In genomic region chr17:75845933-75846700, GRCh38 we compare ENCODE assay signal across 9 cellular contexts. TPM values are rescaled to one million over a fixed set of nuclear protein-coding genes. Genes with fewer than 3 reads are reported as not detected.
A peak's percentile ranks its signal among the peaks of the same experiment; 100 is the strongest.
DNase-seq lines count a peak whose midpoint lies in the region; ATAC-seq, FAIRE-seq and TF ChIP-seq lines count a peak whose summit lies in the region.
"Had no signal": no experiment of that assay in that cellular context is flagged by ENCODE, and none has a peak within 500 bp of the region (broad histone marks: within the 10 kb centered on the region; RNA-seq: fewer than 3 reads in every experiment).

No MANE protein-coding gene starts in this region.

- TF ChIP-seq CTCF in right atrium auricular region (IDR thresholded peaks at IDR 0.05) (no peak), gastrocnemius medialis (IDR thresholded peaks at IDR 0.05 in 4 of 5, conservative IDR thresholded peaks at IDR 0.05 in 1 of 5) (no peak)

- H3K4me3 ChIP-seq in right atrium auricular region (no peak overlapping the region), gastrocnemius medialis (no peak overlapping the region)

- peaks cover 15% of the 10 kb centered on the region for H3K4me1 Mint-ChIP-seq in T-helper 17 cell

- no peak overlapping the region for H3K27ac Mint-ChIP-seq in T-helper 17 cell

- intact Hi-C loops in gastrocnemius medialis (cut with DNase I; ENCODE audit: low total_unique reads) = loop anchor here (2.0 kb wide), 2 partner anchors 61 to 153 kb away; partner anchors contain the start of gene UNK

- in situ Hi-C loops in gastrocnemius medialis (cut with MboI; ENCODE audit: low sequenced_read_pairs in 4 of 4) = no loop called here

- peak overlapping the region; percentile 55 for H3K4me3 Mint-ChIP-seq in T-helper 17 cell

- TF ChIP-seq POLR2A in GM12891 (IDR thresholded peaks at IDR 0.05; ENCODE audit: low read depth, low read length) (no peak), gastrocnemius medialis (IDR thresholded peaks at IDR 0.05) (no peak)

- H3K4me1 ChIP-seq in right atrium auricular region (peaks cover 0 to 82% of the 10 kb centered on the region in 2 donors), gastrocnemius medialis (peaks cover 58 to 59% of the 10 kb centered on the region in 2 donors)

- H3K36me3 ChIP-seq in right atrium auricular region = peaks cover 51% of the 10 kb centered on the region
- H3K36me3 ChIP-seq in gastrocnemius medialis = peaks cover 0 to 53% of the 10 kb centered on the region in 2 donors

- H3K27ac ChIP-seq in right atrium auricular region (peak overlapping the region; percentile 86 to 87), gastrocnemius medialis (peak overlapping the region; percentile 95 to 99 (median 95))

- H3K27me3 ChIP-seq in right atrium auricular region = no peaks in the 10 kb centered on the region
- no peaks in the 10 kb centered on the region for H3K27me3 ChIP-seq in gastrocnemius medialis

- peak; percentile 7 for DNase-seq in GM12891 (ENCODE audit: insufficient read length, low spot score)
- no peak for DNase-seq in T-helper 17 cell
- DNase-seq in right atrium auricular region (ENCODE audit: low spot score) = no peak
- DNase-seq in gastrocnemius medialis = no peak
- no peak for DNase-seq in activated effector memory CD4-positive, alpha-beta T cell treated with anti-CD3 and anti-CD28 coated beads, Interleukin-2, amount 50 U/mL, for 16 hours
- no peak for DNase-seq in AG08396 (ENCODE audit: low spot score)

- peaks cover 2% of the 10 kb centered on the region for H3K36me3 Mint-ChIP-seq in T-helper 17 cell (ENCODE audit: low read depth)

- no peak for FAIRE-seq in GM12891 (lab: Jason Lieb, UNC)
- FAIRE-seq: TTC549 had no signal

- no peaks in the 10 kb centered on the region for H3K9me3 ChIP-seq in T-helper 17 cell (ENCODE audit: control insufficient read depth, low read length, poor library complexity, severe bottlenecking)
- H3K9me3 ChIP-seq in right atrium auricular region = no peaks in the 10 kb centered on the region
- no peaks in the 10 kb centered on the region for H3K9me3 ChIP-seq in gastrocnemius medialis

- H3K27me3 Mint-ChIP-seq in T-helper 17 cell = no peaks in the 10 kb centered on the region

- no peak for ATAC-seq in T-helper 17 cell
- no peak for ATAC-seq in gastrocnemius medialis
- ATAC-seq in HG03025 (IDR thresholded peaks at IDR 0.05; ENCODE audit: low FRiP score, unreplicated experiment) = no peak
- ATAC-seq in GM19328 (IDR thresholded peaks at IDR 0.05; ENCODE audit: unreplicated experiment) = no peak

TF ChIP-seq in GM12891, 5 proteins besides CTCF, POLR2A, EP300 and RAD21:
- no peak for TF ChIP-seq PAX5 (IDR thresholded peaks at IDR 0.05; ENCODE audit: insufficient read depth, low read length, severe bottlenecking)
- no peak for TF ChIP-seq TAF1 (IDR thresholded peaks at IDR 0.05; ENCODE audit: low read depth, low read length)
- TF ChIP-seq SPI1 (IDR thresholded peaks at IDR 0.05; ENCODE audit: low read depth, low read length) = no peak
- no peak for TF ChIP-seq POU2F2 (IDR thresholded peaks at IDR 0.05; ENCODE audit: low read depth, low read length)
- no peak for TF ChIP-seq POLR2AphosphoS5 (IDR thresholded peaks at IDR 0.05; ENCODE audit: low read depth, low read length)
TF ChIP-seq in GM12891: peak in this region for 0.

RNA-seq across cellular contexts. Expression of gene UNC13D, which starts 1.9 kb away (rescaled TPM):
- polyA plus RNA-seq in GM12891 (2012; ENCODE audit: low read depth, missing spikeins) = 25.9 TPM
- total RNA-seq in T-helper 17 cell (100 to 1,000 TPM; 164 TPM), right atrium auricular region (10 to 100 TPM; 11.1 to 25.9 TPM), gastrocnemius medialis (1 to 10 TPM; 1.3 to 9.4 (median 4.6) TPM)

RNA-seq across cellular contexts. Expression of gene WBP2, which starts 9.0 kb away (rescaled TPM):
- 60.5 TPM for polyA plus RNA-seq in GM12891 (2012; ENCODE audit: low read depth, missing spikeins)
- total RNA-seq in T-helper 17 cell (100 to 1,000 TPM in 1 of 2 donors, 10 to 100 TPM in 1; 86.0 to 114 TPM), right atrium auricular region (100 to 1,000 TPM in 1 of 2 donors, 10 to 100 TPM in 1; 100.0 to 163 TPM), gastrocnemius medialis (100 to 1,000 TPM; 129 to 259 (median 148) TPM)

RNA-seq across cellular contexts. Expression of gene TRIM47, which starts 32.3 kb away (rescaled TPM):
- 1.0 TPM for polyA plus RNA-seq in GM12891 (2012; ENCODE audit: low read depth, missing spikeins)
- total RNA-seq in T-helper 17 cell (1 to 10 TPM; 4.5 to 9.4 TPM), right atrium auricular region (10 to 100 TPM; 16.8 to 24.8 TPM), gastrocnemius medialis (10 to 100 TPM in 3 of 4 donors, 1 to 10 TPM in 1; 9.5 to 18.4 (median 15.5) TPM)

RNA-seq across cellular contexts. Expression of gene TRIM65, which starts 50.6 kb away (rescaled TPM):
- 7.0 TPM for polyA plus RNA-seq in GM12891 (2012; ENCODE audit: low read depth, missing spikeins)
- 10 to 100 TPM; 19.8 to 23.6 TPM for total RNA-seq in T-helper 17 cell
- 1 to 10 TPM; 7.0 to 9.8 TPM for total RNA-seq in right atrium auricular region
- total RNA-seq in gastrocnemius medialis = 10 to 100 TPM; 16.5 to 26.1 (median 22.3) TPM

RNA-seq across cellular contexts. Expression of gene MRPL38, which starts 58.6 kb away (rescaled TPM):
- polyA plus RNA-seq in GM12891 (2012; ENCODE audit: low read depth, missing spikeins) = 46.8 TPM
- 100 to 1,000 TPM in 1 of 2 donors, 10 to 100 TPM in 1; 93.8 to 107 TPM for total RNA-seq in T-helper 17 cell
- total RNA-seq in right atrium auricular region = 10 to 100 TPM; 27.2 to 36.4 TPM
- total RNA-seq in gastrocnemius medialis = 10 to 100 TPM; 29.9 to 86.7 (median 53.1) TPM

Comparison
In these comparisons a context has a peak if more than half of its experiments do, and no peak if none do; other contexts are left out.
1. RNA of gene UNC13D, which starts 1.9 kb away (total RNA-seq): 164 TPM in T-helper 17 cell; 11.1 to 25.9 TPM in right atrium auricular region and 1.3 to 9.4 TPM in gastrocnemius medialis; every median in the first group is over 4 times any median in the second.